In the genomic region with DNA sequence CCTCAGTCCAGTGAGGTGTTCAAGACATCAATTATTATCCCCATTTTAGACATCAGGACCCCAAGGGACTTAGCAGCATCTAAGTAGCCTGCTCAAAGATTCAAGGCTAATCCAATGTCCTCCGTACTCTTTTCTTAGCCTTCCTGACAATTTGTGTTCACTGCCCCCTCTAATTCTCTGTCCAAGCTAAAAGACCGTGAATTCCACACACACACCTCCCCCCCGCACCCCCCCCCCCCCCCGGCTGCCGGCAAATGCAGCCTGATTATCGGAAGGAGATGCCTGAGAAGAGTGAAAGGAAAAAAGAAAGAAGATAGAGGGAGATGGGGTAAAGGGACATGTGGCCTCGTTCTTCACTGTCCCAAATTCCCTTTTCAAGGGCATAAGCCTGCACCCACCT, we compare ENCODE assay signal across 13 cellular contexts.
"Had no signal": no experiment of that assay in that cellular context is flagged by ENCODE, and none has a peak within 500 bp of the region (broad histone marks: within the 10 kb centered on the region; RNA-seq: fewer than 3 reads in every experiment).

No MANE protein-coding gene starts in this region.

- H3K9me3 ChIP-seq: tibial nerve had no signal

- DNase-seq: activated CD4-positive, alpha-beta T cell treated with anti-CD3 and anti-CD28 coated beads for 48 hours; activated CD8-positive, alpha-beta T cell treated with anti-CD3 and anti-CD28 coated beads, Interleukin-2, amount 10 ng/mL, durations not matched to agents 7 days and 5 days; activated naive CD4-positive, alpha-beta T cell treated with Interleukin-2 at 50 U/mL for 16 hours; effector CD4-positive, alpha-beta T cell; left colon; mesenchymal stem cell; nephron progenitor cell; stimulated activated CD4-positive, alpha-beta T cell treated with anti-CD3 and anti-CD28 coated beads, Interleukin-15, amount 100 ng/mL, for 24 hours; stimulated activated CD4-positive, alpha-beta T cell treated with anti-CD3 and anti-CD28 coated beads, Interleukin-4, amount 100 ng/mL, for 4 hours had no signal

- H3K27me3 ChIP-seq: cardiac muscle cell, tibial nerve had no signal

- H3K4me3 Mint-ChIP-seq: activated CD8-positive, alpha-beta T cell treated with anti-CD3 and anti-CD28 coated beads, Interleukin-2, amount 10 ng/mL, durations not matched to agents 7 days and 5 days; activated T-helper 1 cell treated with anti-CD3 and anti-CD28 coated beads, Interleukin-12 subunit alpha, Interleukin-12 subunit beta, Interleukin-2, Interleukin-4 antibody, amounts not matched to agents 30 ng/mL and 10 ng/mL and 1 ng/mL, durations not matched to agents 14 hours and 24 hours and 36 hours; nephron progenitor cell had no signal

- H3K27ac ChIP-seq: cardiac muscle cell had no signal

- ATAC-seq: activated CD8-positive, alpha-beta T cell treated with anti-CD3 and anti-CD28 coated beads, Interleukin-2, amount 10 ng/mL, durations not matched to agents 7 days and 5 days had no signal

- H3K4me3 ChIP-seq: cardiac muscle cell, tibial nerve had no signal

- H3K36me3 ChIP-seq: cardiac muscle cell, tibial nerve had no signal

- FAIRE-seq: colon had no signal

- H3K9me3 Mint-ChIP-seq: activated T-helper 1 cell treated with anti-CD3 and anti-CD28 coated beads, Interleukin-12 subunit alpha, Interleukin-12 subunit beta, Interleukin-2, Interleukin-4 antibody, amounts not matched to agents 30 ng/mL and 10 ng/mL and 1 ng/mL, durations not matched to agents 14 hours and 24 hours and 36 hours; nephron progenitor cell had no signal

- H3K27ac Mint-ChIP-seq: activated CD8-positive, alpha-beta T cell treated with anti-CD3 and anti-CD28 coated beads, Interleukin-2, amount 10 ng/mL, durations not matched to agents 7 days and 5 days; activated T-helper 1 cell treated with anti-CD3 and anti-CD28 coated beads, Interleukin-12 subunit alpha, Interleukin-12 subunit beta, Interleukin-2, Interleukin-4 antibody, amounts not matched to agents 30 ng/mL and 10 ng/mL and 1 ng/mL, durations not matched to agents 14 hours and 24 hours and 36 hours; nephron progenitor cell had no signal
